1 cellular context compared by ENCODE assay signal in the genomic region with DNA sequence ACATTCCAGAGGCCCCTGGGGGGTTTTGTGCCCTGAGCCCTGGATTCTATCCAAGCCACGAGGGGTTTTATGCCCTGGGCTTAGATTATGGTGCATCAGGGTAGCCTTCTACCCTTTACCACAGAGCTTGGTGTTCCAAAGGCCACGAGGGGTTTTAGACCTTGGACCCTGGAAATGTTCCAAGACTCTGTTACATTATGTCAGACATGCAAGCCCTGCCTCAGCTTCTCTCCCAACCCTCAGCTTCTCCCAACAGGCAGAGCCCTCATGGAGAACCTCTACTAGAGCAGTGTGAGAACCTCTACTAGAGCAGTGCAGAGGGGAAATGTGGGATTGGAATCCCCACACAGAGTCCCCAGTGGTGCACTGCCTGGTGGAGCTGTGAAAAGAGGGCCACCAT. TPM values are rescaled to one million over a fixed set of nuclear protein-coding genes. Genes with fewer than 3 reads are reported as not detected.
"Had no signal": no experiment of that assay in that cellular context is flagged by ENCODE, and none has a peak within 500 bp of the region (broad histone marks: within the 10 kb centered on the region; RNA-seq: fewer than 3 reads in every experiment).

No MANE protein-coding gene starts in this region.

RNA-seq across cellular contexts. Expression of a gene that starts 10.5 kb away (rescaled TPM):
- polyA plus RNA-seq: hepatocyte had no signal
